In the genomic region with DNA sequence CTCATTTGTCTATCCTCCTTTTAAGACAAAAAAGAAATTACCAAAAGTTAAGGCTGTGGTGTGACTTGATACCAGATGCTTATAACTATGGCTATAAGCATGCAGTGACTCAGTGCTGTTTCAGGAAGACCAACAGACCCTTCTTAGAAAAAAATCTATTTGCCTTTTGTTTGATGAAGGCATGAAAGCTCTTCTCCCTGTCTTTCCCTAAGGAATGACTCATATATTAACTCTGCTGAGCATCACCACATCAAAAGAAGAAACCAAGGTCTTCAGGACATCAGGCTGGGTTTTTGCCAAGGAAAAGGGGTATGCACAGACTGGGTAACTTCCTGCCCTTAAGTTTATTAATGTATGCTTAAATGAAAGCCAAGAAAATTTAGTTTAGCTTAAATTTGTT, we compare ENCODE assay signal across 9 cellular contexts. TPM values are rescaled to one million over a fixed set of nuclear protein-coding genes. Genes with fewer than 3 reads are reported as not detected.
A peak's percentile ranks its signal among the peaks of the same experiment; 100 is the strongest.
DNase-seq lines count a peak whose midpoint lies in the region; FAIRE-seq and TF ChIP-seq lines count a peak whose summit lies in the region.
"Had no signal": no experiment of that assay in that cellular context is flagged by ENCODE, and none has a peak within 500 bp of the region (broad histone marks: within the 10 kb centered on the region; RNA-seq: fewer than 3 reads in every experiment).

No MANE protein-coding gene starts in this region.

- peak overlapping the region; percentile 100 for H3K27ac ChIP-seq in astrocyte (ENCODE audit: low read depth, low read length)

- H4K20me1 ChIP-seq in Loucy (ENCODE audit: insufficient read depth, low read length, poor library complexity, severe bottlenecking) (no peaks in the 10 kb centered on the region), astrocyte (ENCODE audit: insufficient read depth, low read length) (no peaks in the 10 kb centered on the region)

- TF ChIP-seq CTCF in Loucy (conservative IDR thresholded peaks at IDR 0.05; ENCODE audit: low read length) (no peak), astrocyte (IDR thresholded peaks at IDR 0.05; ENCODE audit: insufficient read depth, low read depth, low read length) (no peak)

- H3K4me2 ChIP-seq in Loucy (ENCODE audit: low read depth, low read length, poor library complexity, severe bottlenecking) (peak overlapping the region; percentile 84), astrocyte (ENCODE audit: low read length) (peak overlapping the region; percentile 70)

- H3K27me3 Mint-ChIP-seq in astrocyte (ENCODE audit: low read depth, unreplicated experiment) = no peaks in the 10 kb centered on the region
- H3K27me3 Mint-ChIP-seq: naive B cell had no signal

- no peaks in the 10 kb centered on the region for H3K9me2 ChIP-seq in Loucy (replicated peaks; ENCODE audit: low read depth, low read length)

- FAIRE-seq in astrocyte (lab: Jason Lieb, UNC) = peak; percentile 80

- H3K4me1 ChIP-seq in Loucy (ENCODE audit: insufficient read depth, low read length, poor library complexity, severe bottlenecking) = peaks cover 16% of the 10 kb centered on the region
- peaks cover 54% of the 10 kb centered on the region for H3K4me1 ChIP-seq in astrocyte (ENCODE audit: insufficient read depth, low read length)
- peaks cover 18% of the 10 kb centered on the region for H3K4me1 ChIP-seq in mucosa of stomach (ENCODE audit: control insufficient read depth, insufficient read depth, low read length)

- H3K9me3 ChIP-seq in Loucy (ENCODE audit: insufficient read depth, low read depth, low read length) (no peaks in the 10 kb centered on the region; the same call in 1 of the 2 replicates), astrocyte (ENCODE audit: insufficient read depth, low read depth, low read length) (no peaks in the 10 kb centered on the region), mucosa of stomach (ENCODE audit: control insufficient read depth, low read length) (no peaks in the 10 kb centered on the region)

- peaks cover 2% of the 10 kb centered on the region for H3K36me3 Mint-ChIP-seq in astrocyte (ENCODE audit: low read depth, unreplicated experiment)

- H3K4me3 ChIP-seq in Loucy (ENCODE audit: low read length, poor library complexity, severe bottlenecking) (peak overlapping the region; percentile 70), astrocyte (ENCODE audit: insufficient read depth, low read depth, low read length) (no peak overlapping the region), mucosa of stomach (ENCODE audit: low read length) (no peak overlapping the region)

- peak overlapping the region; percentile 45 for H3K4me3 Mint-ChIP-seq in astrocyte (ENCODE audit: unreplicated experiment)
- H3K4me3 Mint-ChIP-seq: naive B cell had no signal

- no peaks in the 10 kb centered on the region for H3K27me3 ChIP-seq in Loucy (ENCODE audit: insufficient read depth, low read length, poor library complexity, severe bottlenecking)
- no peaks in the 10 kb centered on the region for H3K27me3 ChIP-seq in astrocyte (ENCODE audit: insufficient read depth, low read length)
- no peaks in the 10 kb centered on the region for H3K27me3 ChIP-seq in mucosa of stomach (ENCODE audit: control insufficient read depth, insufficient read depth, low read length)

- H3K79me2 ChIP-seq in Loucy (ENCODE audit: insufficient read depth, low read length) (no peaks in the 10 kb centered on the region), astrocyte (ENCODE audit: insufficient read depth, low read length) (peaks cover 41% of the 10 kb centered on the region)

- H3F3A ChIP-seq in Loucy (ENCODE audit: low read depth) = no peaks in the 10 kb centered on the region

- peak overlapping the region; percentile 98 for H3K27ac Mint-ChIP-seq in astrocyte (ENCODE audit: unreplicated experiment)
- H3K27ac Mint-ChIP-seq: naive B cell had no signal

- peak overlapping the region; percentile 77 for H3K9ac ChIP-seq in Loucy (ENCODE audit: low read depth, low read length, poor library complexity, severe bottlenecking)
- H3K9ac ChIP-seq in astrocyte (ENCODE audit: low read length) = peak overlapping the region; percentile 85
- peak overlapping the region; percentile 40 for H3K9ac ChIP-seq in mucosa of stomach (ENCODE audit: low read length)

- H3K36me3 ChIP-seq in Loucy (ENCODE audit: insufficient read depth, low read length) = peaks cover 9% of the 10 kb centered on the region; the same call in 1 of the 2 replicates
- H3K36me3 ChIP-seq in astrocyte (ENCODE audit: insufficient read depth, low read length) = no peaks in the 10 kb centered on the region
- no peaks in the 10 kb centered on the region for H3K36me3 ChIP-seq in mucosa of stomach (ENCODE audit: control insufficient read depth, insufficient read depth, low read length)

- DNase-seq in CD1c-positive myeloid dendritic cell (ENCODE audit: extremely low spot score) (peak; percentile 49), astrocyte (ENCODE audit: low read depth) (peak; percentile 99), cerebellar nuclear complex (lab: John Stamatoyannopoulos, UW) (no peak), NK-92 (lab: John Stamatoyannopoulos, UW; ENCODE audit: unreplicated experiment) (no peak), GM19240 (ENCODE audit: insufficient read length, low spot score) (no peak)
- no peak for DNase-seq in stimulated activated CD4-positive, alpha-beta T cell treated with anti-CD3 and anti-CD28 coated beads, Interleukin-1b, Interleukin-23, amount 100 ng/mL, for 48 hours
- DNase-seq: naive B cell had no signal

- H3K9me3 Mint-ChIP-seq in astrocyte (ENCODE audit: unreplicated experiment) = no peaks in the 10 kb centered on the region

- H3K4me1 Mint-ChIP-seq in astrocyte (ENCODE audit: low read depth, unreplicated experiment) = peaks cover 56% of the 10 kb centered on the region
- H3K4me1 Mint-ChIP-seq: naive B cell had no signal

- H2AFZ ChIP-seq in Loucy (ENCODE audit: low read length) = peak overlapping the region; percentile 83
- H2AFZ ChIP-seq in astrocyte (ENCODE audit: low read depth, low read length) = no peak overlapping the region

RNA-seq across cellular contexts. Expression of a gene that starts 47.1 kb away (rescaled TPM):
- total RNA-seq in astrocyte = 288 and 314 TPM in 2 replicates

RNA-seq across cellular contexts. Expression of a gene that starts 47.3 kb away (rescaled TPM):
- 34.5 and 36.3 TPM in 2 replicates for total RNA-seq in astrocyte

Comparison
In these comparisons a context has a peak if more than half of its experiments do, and no peak if none do; other contexts are left out.
1. DNase-seq: peak in CD1c-positive myeloid dendritic cell (single experiment) and astrocyte (single experiment); none in cerebellar nuclear complex (0 of 2), NK-92 (single experiment), GM19240 (single experiment) and stimulated activated CD4-positive, alpha-beta T cell treated with anti-CD3 and anti-CD28 coated beads, Interleukin-1b, Interleukin-23, amount 100 ng/mL, for 48 hours (single experiment).
2. Peak in every context shown above with its lines, with median percentiles within 50 percentile points of each other: H3K9ac ChIP-seq.